In genomic region chr3:10417849-10418248, GRCh38 we compare ENCODE assay signal across 9 cellular contexts.
DNase-seq lines count a peak whose midpoint lies in the region; ATAC-seq and TF ChIP-seq lines count a peak whose summit lies in the region.
"Had no signal": no experiment of that assay in that cellular context is flagged by ENCODE, and none has a peak within 500 bp of the region (broad histone marks: within the 10 kb centered on the region; RNA-seq: fewer than 3 reads in every experiment).

No MANE protein-coding gene starts in this region.

- H4K20me1 ChIP-seq in OCI-LY3 (ENCODE audit: insufficient read depth, low read length) (no peaks in the 10 kb centered on the region), fibroblast of lung (ENCODE audit: control insufficient read depth, extremely low read depth, insufficient read depth, low read length) (no peaks in the 10 kb centered on the region)

- no peaks in the 10 kb centered on the region for H3K9me3 ChIP-seq in OCI-LY3 (ENCODE audit: insufficient read depth, low read length)
- H3K9me3 ChIP-seq in fibroblast of lung (ENCODE audit: control insufficient read depth, insufficient read depth, low read depth, low read length): no peaks in the 10 kb centered on the region

- H3K4me3 ChIP-seq in OCI-LY3 (ENCODE audit: low read length) (no peak overlapping the region), fibroblast of lung (replicated peaks in 1 of 4; ENCODE audit: control extremely low read depth in 1 of 4, insufficient read depth in 1 of 4, low read depth in 3 of 4, low read length in 4 of 4) (no peak overlapping the region)

- H3K36me3 ChIP-seq in OCI-LY3 (replicated peaks; ENCODE audit: low read depth, low read length) (no peaks in the 10 kb centered on the region), fibroblast of lung (ENCODE audit: control insufficient read depth, insufficient read depth, low read length) (no peaks in the 10 kb centered on the region)

- H3K4me2 ChIP-seq in OCI-LY3 (ENCODE audit: low read length) (no peak overlapping the region), fibroblast of lung (ENCODE audit: extremely low read depth, insufficient read depth, low read length) (no peak overlapping the region)

- no peak for ATAC-seq in GM19463 (IDR thresholded peaks at IDR 0.05; ENCODE audit: unreplicated experiment)
- ATAC-seq in HG03460 (IDR thresholded peaks at IDR 0.05; ENCODE audit: unreplicated experiment): no peak

- H3K4me1 ChIP-seq in OCI-LY3 (ENCODE audit: low read length) (peaks cover 6% of the 10 kb centered on the region; the same call in 1 of the 2 replicates), fibroblast of lung (ENCODE audit: control insufficient read depth, extremely low read depth, insufficient read depth, low read length) (no peaks in the 10 kb centered on the region)

- DNase-seq in A172 (ENCODE audit: low spot score) (peak; percentile 42), fibroblast of lung (ENCODE audit: low read depth in 2 of 2) (peak; percentile 33 to 49)
- DNase-seq in NK-92 treated with Interleukin-12 subunit alpha and Interleukin-12 subunit beta, amount 100 ng/mL, for 24 hours (lab: John Stamatoyannopoulos, UW): no peak
- DNase-seq in activated CD4-positive, CD25-positive, alpha-beta regulatory T cell treated with anti-CD3 and anti-CD28 coated beads, Interleukin-2, amount 50 U/mL, for 72 hours: no peak

- H3K27me3 ChIP-seq in OCI-LY3 (ENCODE audit: low read depth, low read length) (peaks cover 9% of the 10 kb centered on the region), fibroblast of lung (ENCODE audit: control insufficient read depth, insufficient read depth, low read length) (peaks cover 11% of the 10 kb centered on the region)

- no peak overlapping the region for H3K27ac ChIP-seq in OCI-LY3 (ENCODE audit: low read length)
- no peak overlapping the region for H3K27ac ChIP-seq in fibroblast of lung (ENCODE audit: insufficient read depth, low read length)
- H3K27ac ChIP-seq: epithelial cell of prostate had no signal

- TF ChIP-seq CTCF in GM12872 (IDR thresholded peaks at IDR 0.05; ENCODE audit: insufficient read depth, low read depth, low read length): 0 out of 3 replicates have a peak, but pooled peaks have one; percentile 13
- peak; percentile 43 for TF ChIP-seq CTCF in OCI-LY3 (IDR thresholded peaks at IDR 0.05; ENCODE audit: low read depth, low read length)
- peak; percentile 26 to 34 for TF ChIP-seq CTCF in fibroblast of lung (conservative IDR thresholded peaks at IDR 0.05 in 1 of 2, IDR thresholded peaks at IDR 0.05 in 1 of 2; ENCODE audit: low read depth in 1 of 2, low read length in 2 of 2)

- H2AFZ ChIP-seq in OCI-LY3 (ENCODE audit: low read depth, low read length) (no peak overlapping the region), fibroblast of lung (ENCODE audit: low read length) (no peak overlapping the region)

- H3K79me2 ChIP-seq in OCI-LY3 (ENCODE audit: low read length) (no peaks in the 10 kb centered on the region), fibroblast of lung (ENCODE audit: control insufficient read depth, insufficient read depth, low read length) (no peaks in the 10 kb centered on the region)

- H3K9ac ChIP-seq in OCI-LY3 (ENCODE audit: low read length) (no peak overlapping the region), fibroblast of lung (ENCODE audit: insufficient read depth, low read length) (no peak overlapping the region)

Comparison
In these comparisons a context has a peak if more than half of its experiments do, and no peak if none do; other contexts are left out.
1. DNase-seq: peak in A172 (single experiment) and fibroblast of lung (2 of 2); none in NK-92 treated with Interleukin-12 subunit alpha and Interleukin-12 subunit beta, amount 100 ng/mL, for 24 hours (single experiment) and activated CD4-positive, CD25-positive, alpha-beta regulatory T cell treated with anti-CD3 and anti-CD28 coated beads, Interleukin-2, amount 50 U/mL, for 72 hours (single experiment).
2. Peak in every context shown above with its lines, with median percentiles within 50 percentile points of each other: CTCF ChIP-seq.